In the genomic region with DNA sequence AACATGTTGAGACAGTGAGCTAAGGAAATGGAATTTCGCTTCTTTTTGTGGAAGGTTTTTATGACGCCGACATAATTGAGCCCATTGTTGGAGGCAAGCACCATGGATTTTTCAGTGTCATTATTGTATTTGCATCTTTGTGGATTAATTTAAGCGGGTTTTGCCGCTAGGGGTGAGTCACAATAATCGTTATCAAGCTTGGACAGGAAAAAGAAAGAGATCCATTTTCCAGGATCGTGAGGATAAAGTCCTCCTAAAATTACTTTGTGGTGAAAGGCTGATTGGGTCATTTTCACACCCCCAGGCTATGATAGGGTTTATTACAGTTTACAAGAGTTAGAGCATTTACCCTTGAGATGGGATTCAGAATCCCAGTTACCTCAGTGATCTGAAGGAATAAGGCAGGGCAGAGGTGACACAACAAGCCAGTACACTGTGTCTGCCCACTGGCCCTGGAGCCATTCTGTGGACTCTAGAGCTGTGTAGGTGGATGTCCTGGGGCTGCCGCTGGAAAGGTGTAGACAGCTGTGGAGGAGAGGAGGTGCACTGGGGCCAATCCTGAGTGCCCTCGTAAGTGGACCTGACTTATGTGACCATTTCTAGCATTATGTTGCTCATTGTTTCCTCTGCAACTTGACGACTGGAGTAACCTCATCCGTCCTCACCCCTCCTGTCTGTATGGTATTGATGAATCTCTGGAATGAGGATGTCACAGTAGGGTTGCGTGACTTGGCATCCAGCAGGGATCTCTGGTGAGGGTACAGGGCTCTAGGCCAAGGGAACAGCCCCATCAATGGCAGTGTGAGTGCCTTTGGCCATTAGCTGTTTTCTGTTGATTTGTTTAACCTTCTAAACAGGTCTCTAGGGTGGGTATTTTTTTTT, we compare ENCODE assay signal across 19 cellular contexts.
A peak's percentile ranks its signal among the peaks of the same experiment; 100 is the strongest.
DNase-seq lines count a peak whose midpoint lies in the region; ATAC-seq and TF ChIP-seq lines count a peak whose summit lies in the region.
"Had no signal": no experiment of that assay in that cellular context is flagged by ENCODE, and none has a peak within 500 bp of the region (broad histone marks: within the 10 kb centered on the region; RNA-seq: fewer than 3 reads in every experiment).

No MANE protein-coding gene starts in this region.

- intact Hi-C loops in A673 (cut with micrococcal nuclease; ENCODE audit: unreplicated experiment) (no loop called here), sciatic nerve (cut with DNase I) (no loop called here)

- H3K27ac ChIP-seq in A673 (ENCODE audit: low read depth, low read length, poor library complexity, severe bottlenecking), result no peak overlapping the region
- no peak overlapping the region for H3K27ac ChIP-seq in foreskin keratinocyte
- H3K27ac ChIP-seq: heart left ventricle, KMS-11, lower lobe of right lung had no signal

- no peak overlapping the region for H3K4me3 ChIP-seq in A673 (ENCODE audit: low read depth, low read length, poor library complexity, severe bottlenecking)
- H3K4me3 ChIP-seq: heart left ventricle, lower lobe of right lung had no signal

- no TSS peak for BruUV-seq in A673 (replicated peaks; lab: Mats Ljungman, UMichigan)

- H3K27me3 ChIP-seq in A673 (replicated peaks; ENCODE audit: insufficient read depth, low read depth, low read length, poor library complexity) (no peaks in the 10 kb centered on the region), foreskin keratinocyte (no peaks in the 10 kb centered on the region)
- H3K27me3 ChIP-seq: heart left ventricle had no signal

- POLR2A ChIA-PET in A673 (lab: Charles Lee; ENCODE audit: low non-redundant PET), result no interaction called here

- no peaks in the 10 kb centered on the region for H3K9me3 ChIP-seq in A673 (ENCODE audit: low read depth, low read length, poor library complexity, severe bottlenecking)
- H3K9me3 ChIP-seq: heart left ventricle, lower lobe of right lung had no signal

- in situ Hi-C loops in SK-MEL-5 (cut with HindIII; ENCODE audit: low pct_unique_long_range_greater_than_20kb, low sequenced_read_pairs), result no loop called here

- peak; percentile 63 for DNase-seq in A673 (ENCODE audit: low spot score)
- DNase-seq in NCI-H1092 treated with DMSO at 0.1 percent for 48 hours (lab: John Stamatoyannopoulos, UW), result peak; percentile 17
- peak; percentile 22 for DNase-seq in SK-MEL-5 (ENCODE audit: low read depth, low spot score)
- DNase-seq in foreskin keratinocyte, result peak; percentile 47 to 80
- DNase-seq in sciatic nerve (ENCODE audit: low spot score), result no peak
- no peak for DNase-seq in Ammon's horn (ENCODE audit: low spot score)
- DNase-seq in EL, result no peak
- DNase-seq: ACHN; activated CD4-positive, alpha-beta T cell treated with anti-CD3 and anti-CD28 coated beads for 4 hours; activated CD8-positive, alpha-beta memory T cell treated with anti-CD3 and anti-CD28 coated beads, Interleukin-2, amount 10 ng/mL, durations not matched to agents 7 days and 5 days; activated naive CD8-positive, alpha-beta T cell treated with anti-CD3 and anti-CD28 coated beads, Interleukin-2, amount 10 ng/mL, durations not matched to agents 7 days and 5 days; CD4-positive, CD25-positive, alpha-beta regulatory T cell; heart left ventricle; lower lobe of right lung; NCI-H446; right cardiac atrium had no signal

- ATAC-seq in foreskin keratinocyte (peak; percentile 74), GM18858 (IDR thresholded peaks at IDR 0.05; ENCODE audit: unreplicated experiment) (no peak), sciatic nerve (no peak)
- ATAC-seq: activated CD8-positive, alpha-beta memory T cell treated with anti-CD3 and anti-CD28 coated beads, Interleukin-2, amount 10 ng/mL, durations not matched to agents 7 days and 5 days; activated T-helper 17 cell treated with anti-CD3 and anti-CD28 coated beads, Interleukin-2, amount 50 U/mL, for 72 hours; heart left ventricle; right cardiac atrium had no signal

- TF ChIP-seq CTCF in A673 (conservative IDR thresholded peaks at IDR 0.05; ENCODE audit: low read depth, low read length), result no peak
- TF ChIP-seq CTCF in foreskin keratinocyte (conservative IDR thresholded peaks at IDR 0.05), result no peak

- CTCF ChIA-PET in A673 (lab: Charles Lee), result interaction anchor here (0.7 kb wide), 1 partner anchor 25 kb away, joined by 3 read pairs; no protein-coding TSS in a partner anchor

- H3K36me3 ChIP-seq in A673 (ENCODE audit: insufficient read depth, low read length, poor library complexity, severe bottlenecking), result no peaks in the 10 kb centered on the region
- H3K36me3 ChIP-seq: heart left ventricle, lower lobe of right lung had no signal

- H3K4me1 ChIP-seq in A673 (ENCODE audit: insufficient read depth, low read length, poor library complexity, severe bottlenecking) (no peaks in the 10 kb centered on the region), foreskin keratinocyte (peaks cover 4% of the 10 kb centered on the region)
- H3K4me1 ChIP-seq: heart left ventricle, lower lobe of right lung had no signal

Comparison
In these comparisons a context has a peak if more than half of its experiments do, and no peak if none do; other contexts are left out.
1. DNase-seq: peak in A673 (single experiment), NCI-H1092 treated with DMSO at 0.1 percent for 48 hours (single experiment), SK-MEL-5 (single experiment) and foreskin keratinocyte (2 of 2); none in sciatic nerve (single experiment), Ammon's horn (single experiment) and EL (single experiment).